In the genomic region with DNA sequence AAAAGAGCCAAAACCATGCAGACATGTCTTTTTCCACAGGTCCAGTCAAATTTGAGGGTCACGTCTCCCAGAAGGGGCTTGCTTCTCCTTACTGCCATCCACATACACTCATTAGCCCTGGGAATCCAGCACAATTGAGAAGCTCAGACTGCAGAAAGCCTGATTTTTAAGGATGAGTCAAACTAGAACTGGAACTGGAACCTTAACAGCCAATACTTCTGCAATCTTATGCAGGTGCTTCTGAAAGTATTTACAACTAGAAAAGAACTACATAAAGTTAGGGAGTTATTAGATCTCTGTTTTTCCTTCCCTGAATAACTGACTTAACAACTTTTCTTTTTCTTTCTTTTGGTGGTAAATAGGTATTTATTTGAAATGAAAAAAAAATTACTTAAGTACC, we compare ENCODE assay signal across 28 cellular contexts.
A peak's percentile ranks its signal among the peaks of the same experiment; 100 is the strongest.
DNase-seq lines count a peak whose midpoint lies in the region; ATAC-seq, FAIRE-seq and TF ChIP-seq lines count a peak whose summit lies in the region.
"Had no signal": no experiment of that assay in that cellular context is flagged by ENCODE, and none has a peak within 500 bp of the region (broad histone marks: within the 10 kb centered on the region; RNA-seq: fewer than 3 reads in every experiment).

No MANE protein-coding gene starts in this region.

- H3K36me3 Mint-ChIP-seq in stimulated activated naive B cell treated with anti-CD40 and anti-IgM and Interleukin-4, amounts not matched to agents 10 μg/mL and 1 μg/mL and 100 μg/mL, for 72 hours, result no peaks in the 10 kb centered on the region
- no peaks in the 10 kb centered on the region for H3K36me3 Mint-ChIP-seq in CD4-positive, alpha-beta T cell (ENCODE audit: low read depth)
- H3K36me3 Mint-ChIP-seq: CD8-positive, alpha-beta T cell had no signal

- H3K27me3 ChIP-seq in CD4-positive, alpha-beta T cell (ENCODE audit: control insufficient read depth, insufficient read depth, low read length), result no peaks in the 10 kb centered on the region
- H3K27me3 ChIP-seq: BLaER1, SJCRH30 had no signal

- no peak for FAIRE-seq in GM12891 (lab: Jason Lieb, UNC)
- FAIRE-seq: GM12892, HepG2 had no signal

- H3K4me3 Mint-ChIP-seq in stimulated activated naive B cell treated with anti-CD40 and anti-IgM and Interleukin-4, amounts not matched to agents 10 μg/mL and 1 μg/mL and 100 μg/mL, for 72 hours, result no peak overlapping the region
- no peak overlapping the region for H3K4me3 Mint-ChIP-seq in CD4-positive, alpha-beta T cell
- H3K4me3 Mint-ChIP-seq: CD8-positive, alpha-beta T cell; T-helper 17 cell had no signal

- TF ChIP-seq CTCF in CD4-positive, alpha-beta T cell (IDR thresholded peaks at IDR 0.05), result no peak

- TF ChIP-seq POLR2A in GM12891 (IDR thresholded peaks at IDR 0.05; ENCODE audit: low read depth, low read length), result no peak

- POLR2A ChIA-PET in CD4-positive, alpha-beta T cell (lab: Charles Lee), result no interaction called here

- intact Hi-C loops in CD4-positive, alpha-beta T cell (cut with DNase I, micrococcal nuclease), result no loop called here

- no peaks in the 10 kb centered on the region for H3K9me3 ChIP-seq in CD4-positive, alpha-beta T cell (ENCODE audit: control insufficient read depth, low read length)
- H3K9me3 ChIP-seq: Caco-2 had no signal

- ATAC-seq in GM21360 (IDR thresholded peaks at IDR 0.05; ENCODE audit: unreplicated experiment) (peak; percentile 67), HG02885 (IDR thresholded peaks at IDR 0.05; ENCODE audit: poor library complexity, unreplicated experiment) (peak; percentile 66)
- peak; percentile 55 to 69 for ATAC-seq in stimulated activated naive B cell treated with anti-CD40 and anti-IgM and Interleukin-4, amounts not matched to agents 10 μg/mL and 1 μg/mL and 100 μg/mL, for 72 hours (replicated peaks)
- ATAC-seq in CD4-positive, alpha-beta T cell (ENCODE audit: poor library complexity), result no peak
- ATAC-seq: CD8-positive, alpha-beta T cell; HepG2; Right ventricle myocardium inferior; SK-N-SH treated with all-trans-retinoic acid at 6 μM for 48 hours; T-helper 17 cell had no signal

- H3K9me3 Mint-ChIP-seq in stimulated activated naive B cell treated with anti-CD40 and anti-IgM and Interleukin-4, amounts not matched to agents 10 μg/mL and 1 μg/mL and 100 μg/mL, for 72 hours, result peaks cover 0 to 1% of the 10 kb centered on the region in 2 donors
- H3K9me3 Mint-ChIP-seq in CD4-positive, alpha-beta T cell, result no peaks in the 10 kb centered on the region
- H3K9me3 Mint-ChIP-seq: CD8-positive, alpha-beta T cell had no signal

- no peak for DNase-seq in GM12891 (ENCODE audit: insufficient read length, low spot score)
- no peak for DNase-seq in stimulated activated naive B cell treated with anti-CD40 and anti-IgM and Interleukin-4, amounts not matched to agents 10 μg/mL and 1 μg/mL and 100 μg/mL, for 72 hours
- no peak for DNase-seq in CD4-positive, alpha-beta T cell
- DNase-seq in activated CD4-positive, alpha-beta T cell treated with anti-CD3 and anti-CD28 coated beads, Interleukin-2, amount 50 U/mL, for 1 hour, result no peak
- DNase-seq in NCI-H69 (lab: John Stamatoyannopoulos, UW), result no peak
- DNase-seq: Caco-2; CD8-positive, alpha-beta T cell; EL; GDM1; GM23248; H7; Karpas-422; NCI-H1105; NCI-H1436 treated with DMSO at 0.1 percent for 48 hours; NCI-H187 treated with DMSO at 0.1 percent for 48 hours; NCI-H524; NCI-H82; NK-92 treated with Interleukin-12 subunit alpha and Interleukin-12 subunit beta, amount 100 ng/mL, for 24 hours; PC-9; SJCRH30; T-helper 17 cell had no signal

- H3K27ac ChIP-seq in CD4-positive, alpha-beta T cell (ENCODE audit: low read depth, low read length), result no peak overlapping the region
- H3K27ac ChIP-seq: BLaER1, GM23248, PC-9, SJCRH30 had no signal

- H3K27me3 Mint-ChIP-seq in stimulated activated naive B cell treated with anti-CD40 and anti-IgM and Interleukin-4, amounts not matched to agents 10 μg/mL and 1 μg/mL and 100 μg/mL, for 72 hours, result no peaks in the 10 kb centered on the region
- H3K27me3 Mint-ChIP-seq in CD4-positive, alpha-beta T cell, result no peaks in the 10 kb centered on the region
- H3K27me3 Mint-ChIP-seq: T-helper 17 cell had no signal

- H3K4me1 Mint-ChIP-seq in stimulated activated naive B cell treated with anti-CD40 and anti-IgM and Interleukin-4, amounts not matched to agents 10 μg/mL and 1 μg/mL and 100 μg/mL, for 72 hours, result no peaks in the 10 kb centered on the region
- no peaks in the 10 kb centered on the region for H3K4me1 Mint-ChIP-seq in CD4-positive, alpha-beta T cell (ENCODE audit: low read depth)
- H3K4me1 Mint-ChIP-seq: T-helper 17 cell had no signal

- CTCF ChIA-PET in CD4-positive, alpha-beta T cell (lab: Charles Lee), result no interaction called here

- H3K27ac Mint-ChIP-seq in stimulated activated naive B cell treated with anti-CD40 and anti-IgM and Interleukin-4, amounts not matched to agents 10 μg/mL and 1 μg/mL and 100 μg/mL, for 72 hours, result no peak overlapping the region
- H3K27ac Mint-ChIP-seq in CD4-positive, alpha-beta T cell, result no peak overlapping the region
- H3K27ac Mint-ChIP-seq: CD8-positive, alpha-beta T cell; T-helper 17 cell had no signal

TF ChIP-seq in GM12891, 5 proteins besides CTCF, POLR2A, EP300 and RAD21:
- TF ChIP-seq POLR2AphosphoS5 (IDR thresholded peaks at IDR 0.05; ENCODE audit: low read depth, low read length), result no peak
- peak; percentile 7; the same call in 1 of the 2 replicates for TF ChIP-seq SPI1 (IDR thresholded peaks at IDR 0.05; ENCODE audit: low read depth, low read length)
TF ChIP-seq in GM12891: peak in this region for 1.
